Comparison of ENCODE assay signal across 7 cellular contexts in genomic region chr15:65816008-65816407, GRCh38. TPM values are rescaled to one million over a fixed set of nuclear protein-coding genes. Genes with fewer than 3 reads are reported as not detected.
DNase-seq lines count a peak whose midpoint lies in the region; ATAC-seq lines count a peak whose summit lies in the region.
"Not testable (repeated sequence)": the region's sequence is repeated elsewhere in the genome, so short reads cannot be mapped to it uniquely, and the experiment has no call there.

No MANE protein-coding gene starts in this region.

- H3K27me3 Mint-ChIP-seq in CD4-positive, alpha-beta memory T cell; T-helper 2 cell treated with Interferon-gamma antibody and Interleukin-4, amounts not matched to agents 5 μg/mL and 100 μg/mL, for 36 hours (ENCODE audit: low read depth); activated naive CD4-positive, alpha-beta T cell treated with anti-CD3 and anti-CD28 coated beads, Interleukin-2, amount 50 U/mL, for 24 hours; effector memory CD8-positive, alpha-beta T cell; naive thymus-derived CD4-positive, alpha-beta T cell; stimulated activated naive B cell treated with anti-CD40 and anti-IgM and Interleukin-4, amounts not matched to agents 10 μg/mL and 1 μg/mL and 100 μg/mL, for 72 hours: not testable (repeated sequence)

- CTCF ChIA-PET in CD4-positive, alpha-beta memory T cell (lab: Charles Lee; ENCODE audit: partially characterized antibody): interaction anchor here (1.0 to 2.2 kb wide), 6 partner anchors 8 to 21 kb away, joined by 3 to 7 read pairs (median 4); no protein-coding TSS in a partner anchor
- CTCF ChIA-PET in naive thymus-derived CD4-positive, alpha-beta T cell (lab: Charles Lee): interaction anchor here (0.6 to 1.2 kb wide), 3 partner anchors 8 to 39 kb away, joined by 3 to 4 read pairs (median 3); no protein-coding TSS in a partner anchor

- not testable (repeated sequence) for H3K9me3 Mint-ChIP-seq in CD4-positive, alpha-beta memory T cell; naive thymus-derived CD4-positive, alpha-beta T cell
- peaks cover 11% of the 10 kb centered on the region for H3K9me3 Mint-ChIP-seq in T-helper 2 cell treated with Interferon-gamma antibody and Interleukin-4, amounts not matched to agents 5 μg/mL and 100 μg/mL, for 36 hours
- peaks cover 15% of the 10 kb centered on the region for H3K9me3 Mint-ChIP-seq in activated naive CD4-positive, alpha-beta T cell treated with anti-CD3 and anti-CD28 coated beads, Interleukin-2, amount 50 U/mL, for 24 hours
- H3K9me3 Mint-ChIP-seq in effector memory CD8-positive, alpha-beta T cell: peaks cover 3 to 16% of the 10 kb centered on the region in 2 donors
- peaks cover 9 to 10% of the 10 kb centered on the region in 2 donors for H3K9me3 Mint-ChIP-seq in stimulated activated naive B cell treated with anti-CD40 and anti-IgM and Interleukin-4, amounts not matched to agents 10 μg/mL and 1 μg/mL and 100 μg/mL, for 72 hours

- H3K4me3 ChIP-seq in CD4-positive, alpha-beta memory T cell (ENCODE audit: low read length in 2 of 2); naive thymus-derived CD4-positive, alpha-beta T cell (ENCODE audit: low read length): not testable (repeated sequence)

- H3K4me3 Mint-ChIP-seq in CD4-positive, alpha-beta memory T cell: peak overlapping the region in 1 of 8 donors; percentile 55
- H3K4me3 Mint-ChIP-seq in T-helper 2 cell treated with Interferon-gamma antibody and Interleukin-4, amounts not matched to agents 5 μg/mL and 100 μg/mL, for 36 hours; activated naive CD4-positive, alpha-beta T cell treated with anti-CD3 and anti-CD28 coated beads, Interleukin-2, amount 50 U/mL, for 24 hours; effector memory CD8-positive, alpha-beta T cell; naive thymus-derived CD4-positive, alpha-beta T cell: not testable (repeated sequence)
- peak overlapping the region; percentile 8 to 9 for H3K4me3 Mint-ChIP-seq in stimulated activated naive B cell treated with anti-CD40 and anti-IgM and Interleukin-4, amounts not matched to agents 10 μg/mL and 1 μg/mL and 100 μg/mL, for 72 hours

- not testable (repeated sequence) for DNase-seq in CD4-positive, alpha-beta memory T cell; T-helper 2 cell treated with Interferon-gamma antibody and Interleukin-4, amounts not matched to agents 5 μg/mL and 100 μg/mL, for 36 hours (ENCODE audit: low spot score); effector memory CD8-positive, alpha-beta T cell; naive thymus-derived CD4-positive, alpha-beta T cell; stimulated activated naive B cell treated with anti-CD40 and anti-IgM and Interleukin-4, amounts not matched to agents 10 μg/mL and 1 μg/mL and 100 μg/mL, for 72 hours
- DNase-seq in activated CD8-positive, alpha-beta memory T cell treated with anti-CD3 and anti-CD28 coated beads, Interleukin-2, amount 50 U/mL, for 48 hours: peak; percentile 57

- not testable (repeated sequence) for H3K36me3 ChIP-seq in CD4-positive, alpha-beta memory T cell (ENCODE audit: insufficient read depth, low read length); naive thymus-derived CD4-positive, alpha-beta T cell (ENCODE audit: control insufficient read depth in 2 of 3, insufficient read depth in 3 of 3, low read length in 3 of 3)

- not testable (repeated sequence) for H3K9me3 ChIP-seq in CD4-positive, alpha-beta memory T cell (ENCODE audit: control insufficient read depth in 1 of 2, low read length in 2 of 2); naive thymus-derived CD4-positive, alpha-beta T cell (ENCODE audit: control insufficient read depth in 2 of 3, low read length in 3 of 3)

- POLR2A ChIA-PET in CD4-positive, alpha-beta memory T cell (lab: Charles Lee; ENCODE audit: partially characterized antibody): interaction anchor here (1.0 to 8.3 kb wide), 7 partner anchors 8 to 53 kb away, joined by 3 to 144 read pairs (median 4); partner anchors contain the start of genes DENND4A and RAB11A
- POLR2A ChIA-PET in naive thymus-derived CD4-positive, alpha-beta T cell (lab: Charles Lee): interaction anchor here (1.0 to 5.5 kb wide), 5 partner anchors 11 to 53 kb away, joined by 3 to 34 read pairs (median 4); partner anchors contain the start of gene RAB11A

- H3K4me1 Mint-ChIP-seq in CD4-positive, alpha-beta memory T cell: peaks cover 31 to 42% (median 38%) of the 10 kb centered on the region in 4 donors
- H3K4me1 Mint-ChIP-seq in T-helper 2 cell treated with Interferon-gamma antibody and Interleukin-4, amounts not matched to agents 5 μg/mL and 100 μg/mL, for 36 hours (ENCODE audit: low read depth): peaks cover 41% of the 10 kb centered on the region
- peaks cover 54% of the 10 kb centered on the region for H3K4me1 Mint-ChIP-seq in activated naive CD4-positive, alpha-beta T cell treated with anti-CD3 and anti-CD28 coated beads, Interleukin-2, amount 50 U/mL, for 24 hours
- peaks cover 31 to 42% of the 10 kb centered on the region in 2 donors for H3K4me1 Mint-ChIP-seq in effector memory CD8-positive, alpha-beta T cell (ENCODE audit: low read depth in 2 of 2)
- H3K4me1 Mint-ChIP-seq in naive thymus-derived CD4-positive, alpha-beta T cell: peaks cover 35 to 52% (median 40%) of the 10 kb centered on the region in 7 donors
- H3K4me1 Mint-ChIP-seq in stimulated activated naive B cell treated with anti-CD40 and anti-IgM and Interleukin-4, amounts not matched to agents 10 μg/mL and 1 μg/mL and 100 μg/mL, for 72 hours: peaks cover 35 to 70% of the 10 kb centered on the region in 2 donors

- peaks cover 36% of the 10 kb centered on the region for H3K4me1 ChIP-seq in CD4-positive, alpha-beta memory T cell (ENCODE audit: insufficient read depth, low read length)
- peaks cover 23 to 36% of the 10 kb centered on the region in 2 donors for H3K4me1 ChIP-seq in naive thymus-derived CD4-positive, alpha-beta T cell (ENCODE audit: control insufficient read depth in 2 of 2, insufficient read depth in 2 of 2, low read length in 2 of 2)

- H3K27ac Mint-ChIP-seq in CD4-positive, alpha-beta memory T cell: peak overlapping the region in 5 of 7 donors; percentile 30 to 92 (median 81)
- H3K27ac Mint-ChIP-seq in T-helper 2 cell treated with Interferon-gamma antibody and Interleukin-4, amounts not matched to agents 5 μg/mL and 100 μg/mL, for 36 hours: peak overlapping the region; percentile 21
- peak overlapping the region; percentile 19 for H3K27ac Mint-ChIP-seq in activated naive CD4-positive, alpha-beta T cell treated with anti-CD3 and anti-CD28 coated beads, Interleukin-2, amount 50 U/mL, for 24 hours
- H3K27ac Mint-ChIP-seq in effector memory CD8-positive, alpha-beta T cell: peak overlapping the region; percentile 30 to 54
- H3K27ac Mint-ChIP-seq in naive thymus-derived CD4-positive, alpha-beta T cell: peak overlapping the region; percentile 15 to 100 (median 71)
- H3K27ac Mint-ChIP-seq in stimulated activated naive B cell treated with anti-CD40 and anti-IgM and Interleukin-4, amounts not matched to agents 10 μg/mL and 1 μg/mL and 100 μg/mL, for 72 hours: peak overlapping the region; percentile 63

- not testable (repeated sequence) for H3K27ac ChIP-seq in CD4-positive, alpha-beta memory T cell (ENCODE audit: low read depth, low read length); naive thymus-derived CD4-positive, alpha-beta T cell (ENCODE audit: low read depth, low read length)

- intact Hi-C loops in CD4-positive, alpha-beta memory T cell (cut with micrococcal nuclease); naive thymus-derived CD4-positive, alpha-beta T cell (cut with micrococcal nuclease): not testable (repeated sequence)

- not testable (repeated sequence) for ATAC-seq in effector memory CD8-positive, alpha-beta T cell (replicated peaks); naive thymus-derived CD4-positive, alpha-beta T cell; stimulated activated naive B cell treated with anti-CD40 and anti-IgM and Interleukin-4, amounts not matched to agents 10 μg/mL and 1 μg/mL and 100 μg/mL, for 72 hours (replicated peaks)

- not testable (repeated sequence) for H3K36me3 Mint-ChIP-seq in CD4-positive, alpha-beta memory T cell; activated naive CD4-positive, alpha-beta T cell treated with anti-CD3 and anti-CD28 coated beads, Interleukin-2, amount 50 U/mL, for 24 hours
- H3K36me3 Mint-ChIP-seq in T-helper 2 cell treated with Interferon-gamma antibody and Interleukin-4, amounts not matched to agents 5 μg/mL and 100 μg/mL, for 36 hours (ENCODE audit: low read depth): peaks cover 15% of the 10 kb centered on the region
- peaks cover 19% of the 10 kb centered on the region for H3K36me3 Mint-ChIP-seq in effector memory CD8-positive, alpha-beta T cell (ENCODE audit: insufficient read depth)
- H3K36me3 Mint-ChIP-seq in naive thymus-derived CD4-positive, alpha-beta T cell: peaks cover 4 to 15% (median 5%) of the 10 kb centered on the region in 5 donors
- H3K36me3 Mint-ChIP-seq in stimulated activated naive B cell treated with anti-CD40 and anti-IgM and Interleukin-4, amounts not matched to agents 10 μg/mL and 1 μg/mL and 100 μg/mL, for 72 hours: peaks cover 7 to 14% of the 10 kb centered on the region in 2 donors

- not testable (repeated sequence) for H3K27me3 ChIP-seq in CD4-positive, alpha-beta memory T cell (ENCODE audit: insufficient read depth, low read length); naive thymus-derived CD4-positive, alpha-beta T cell (ENCODE audit: control insufficient read depth in 2 of 2, insufficient read depth in 2 of 2, low read length in 2 of 2)

RNA-seq across cellular contexts. Expression of gene DENND4A, which starts 23.9 kb away (rescaled TPM):
- total RNA-seq in CD4-positive, alpha-beta memory T cell: 10 to 100 TPM; 63.1 to 69.4 TPM
- 10 to 100 TPM in 1 of 2 donors, 1 to 10 TPM in 1; 8.4 to 21.3 TPM for polyA plus RNA-seq in CD4-positive, alpha-beta memory T cell
- total RNA-seq in naive thymus-derived CD4-positive, alpha-beta T cell: 10 to 100 TPM; 40.0 to 67.9 (median 64.6) TPM
- polyA plus RNA-seq in naive thymus-derived CD4-positive, alpha-beta T cell: 10 to 100 TPM; 14.1 to 14.9 TPM

RNA-seq across cellular contexts. Expression of gene RAB11A, which starts 53.3 kb away (rescaled TPM):
- total RNA-seq in CD4-positive, alpha-beta memory T cell: 10 to 100 TPM; 84.7 to 95.8 TPM
- polyA plus RNA-seq in CD4-positive, alpha-beta memory T cell: 100 to 1,000 TPM; 247 to 265 TPM
- 100 to 1,000 TPM in 2 of 5 experiments, 10 to 100 TPM in 3; 80.9 to 201 (median 88.7) TPM for total RNA-seq in naive thymus-derived CD4-positive, alpha-beta T cell
- 100 to 1,000 TPM; 213 to 224 TPM for polyA plus RNA-seq in naive thymus-derived CD4-positive, alpha-beta T cell

Comparison
In these comparisons a context has a peak if more than half of its experiments do, and no peak if none do; other contexts are left out.
1. H3K27ac Mint-ChIP-seq: peak in every context shown above with its lines; median percentile 81 in CD4-positive, alpha-beta memory T cell; 71 in naive thymus-derived CD4-positive, alpha-beta T cell; 63 in stimulated activated naive B cell treated with anti-CD40 and anti-IgM and Interleukin-4, amounts not matched to agents 10 μg/mL and 1 μg/mL and 100 μg/mL, for 72 hours; 42 in effector memory CD8-positive, alpha-beta T cell; 21 in T-helper 2 cell treated with Interferon-gamma antibody and Interleukin-4, amounts not matched to agents 5 μg/mL and 100 μg/mL, for 36 hours; 19 in activated naive CD4-positive, alpha-beta T cell treated with anti-CD3 and anti-CD28 coated beads, Interleukin-2, amount 50 U/mL, for 24 hours.